ENCODE assay signal across 1 cellular context in the genomic region with DNA sequence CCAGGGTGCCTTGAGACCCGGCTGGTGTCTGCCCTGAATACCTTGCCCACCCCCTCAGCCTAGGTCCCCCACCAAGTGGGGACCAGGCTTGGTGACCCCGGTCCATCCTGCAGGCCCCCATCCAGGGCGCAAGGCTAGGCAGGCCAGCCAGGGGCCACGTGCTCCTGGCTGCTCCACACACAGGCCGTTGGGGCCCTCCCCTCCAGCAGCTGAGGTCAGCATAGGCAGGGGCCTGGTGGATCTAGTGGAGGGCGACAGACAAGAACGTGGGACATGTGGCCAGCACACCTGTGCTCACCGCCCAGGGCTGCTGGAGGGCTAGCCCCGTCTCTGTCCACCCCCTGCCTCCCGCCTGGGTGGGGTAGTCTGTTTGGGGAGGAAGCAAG.
TF ChIP-seq lines count a peak whose summit lies in the region.

No MANE protein-coding gene starts in this region.

TF ChIP-seq in HepG2, 621 proteins besides CTCF, POLR2A, EP300 and RAD21 (continued from another document and continues in another):
- TF ChIP-seq ARID4A (CRISPR knock-in tag; IDR thresholded peaks at IDR 0.05; ENCODE audit: borderline replicate concordance) (0 out of 2 replicates have a peak, but pooled peaks have one; percentile 48), ZNF891 (CRISPR knock-in tag; IDR thresholded peaks at IDR 0.05) (0 out of 2 replicates have a peak, but pooled peaks have one; percentile 2), PHF5A (CRISPR knock-in tag; IDR thresholded peaks at IDR 0.05; ENCODE audit: low read depth, unreplicated experiment) (no peak), MEIS1 (CRISPR knock-in tag; IDR thresholded peaks at IDR 0.05; ENCODE audit: borderline replicate concordance) (no peak), SIN3B (IDR thresholded peaks at IDR 0.05; ENCODE audit: low read length) (no peak), ZFP62 (CRISPR knock-in tag; IDR thresholded peaks at IDR 0.05) (no peak), ZNF780A (CRISPR knock-in tag; IDR thresholded peaks at IDR 0.05) (no peak), SMAD1 (CRISPR knock-in tag; IDR thresholded peaks at IDR 0.05; ENCODE audit: borderline replicate concordance, low read depth) (0 out of 2 replicates have a peak, but pooled peaks have one; percentile 1), ZNF563 (CRISPR knock-in tag; IDR thresholded peaks at IDR 0.05) (0 out of 2 replicates have a peak, but pooled peaks have one; percentile 69), ELF3 (CRISPR knock-in tag; IDR thresholded peaks at IDR 0.05) (no peak), ZNF138 (CRISPR knock-in tag; IDR thresholded peaks at IDR 0.05; ENCODE audit: low read depth) (no peak), SKIL (CRISPR knock-in tag; IDR thresholded peaks at IDR 0.05; ENCODE audit: borderline replicate concordance) (peak; percentile 23; the same call in 1 of the 2 replicates), TOPORS (CRISPR knock-in tag; IDR thresholded peaks at IDR 0.05) (no peak), TOE1 (CRISPR knock-in tag; IDR thresholded peaks at IDR 0.05) (no peak), WIZ (CRISPR knock-in tag; IDR thresholded peaks at IDR 0.05) (no peak), ZNF704 (CRISPR knock-in tag; IDR thresholded peaks at IDR 0.05; ENCODE audit: borderline replicate concordance) (no peak), THYN1 (CRISPR knock-in tag; IDR thresholded peaks at IDR 0.05; ENCODE audit: borderline replicate concordance, low read depth) (no peak), UBTF (CRISPR knock-in tag; IDR thresholded peaks at IDR 0.05) (peak; percentile 27; the same call in 1 of the 2 replicates), MBNL3 (CRISPR knock-in tag; conservative IDR thresholded peaks at IDR 0.05) (no peak), ARNT (IDR thresholded peaks at IDR 0.05) (no peak), DMAP1 (CRISPR knock-in tag; IDR thresholded peaks at IDR 0.05) (no peak), NFKB2 (CRISPR knock-in tag; IDR thresholded peaks at IDR 0.05; ENCODE audit: borderline replicate concordance) (no peak), ZNF709 (CRISPR knock-in tag; IDR thresholded peaks at IDR 0.05) (0 out of 2 replicates have a peak, but pooled peaks have one; percentile 35), PATZ1 (CRISPR knock-in tag; IDR thresholded peaks at IDR 0.05) (no peak), CENPT (CRISPR knock-in tag; IDR thresholded peaks at IDR 0.05; ENCODE audit: low read depth) (no peak; the same call in 1 of the 2 replicates), JARID2 (CRISPR knock-in tag; IDR thresholded peaks at IDR 0.05; ENCODE audit: insufficient replicate concordance) (no peak), ZSCAN9 (CRISPR knock-in tag; IDR thresholded peaks at IDR 0.05; ENCODE audit: borderline replicate concordance) (no peak), ELF4 (CRISPR knock-in tag; IDR thresholded peaks at IDR 0.05; ENCODE audit: borderline replicate concordance) (no peak), ZNF432 (CRISPR knock-in tag; IDR thresholded peaks at IDR 0.05; ENCODE audit: borderline replicate concordance) (no peak), NFIB (CRISPR knock-in tag; IDR thresholded peaks at IDR 0.05; ENCODE audit: borderline replicate concordance) (no peak), ZNF274 (CRISPR knock-in tag; IDR thresholded peaks at IDR 0.05) (peak; percentile 19; the same call in 1 of the 2 replicates), ATM (IDR thresholded peaks at IDR 0.05; ENCODE audit: borderline replicate concordance) (no peak), ZNF646 (CRISPR knock-in tag; IDR thresholded peaks at IDR 0.05) (0 out of 2 replicates have a peak, but pooled peaks have one; percentile 40)
- TF ChIP-seq, protein P1, sequence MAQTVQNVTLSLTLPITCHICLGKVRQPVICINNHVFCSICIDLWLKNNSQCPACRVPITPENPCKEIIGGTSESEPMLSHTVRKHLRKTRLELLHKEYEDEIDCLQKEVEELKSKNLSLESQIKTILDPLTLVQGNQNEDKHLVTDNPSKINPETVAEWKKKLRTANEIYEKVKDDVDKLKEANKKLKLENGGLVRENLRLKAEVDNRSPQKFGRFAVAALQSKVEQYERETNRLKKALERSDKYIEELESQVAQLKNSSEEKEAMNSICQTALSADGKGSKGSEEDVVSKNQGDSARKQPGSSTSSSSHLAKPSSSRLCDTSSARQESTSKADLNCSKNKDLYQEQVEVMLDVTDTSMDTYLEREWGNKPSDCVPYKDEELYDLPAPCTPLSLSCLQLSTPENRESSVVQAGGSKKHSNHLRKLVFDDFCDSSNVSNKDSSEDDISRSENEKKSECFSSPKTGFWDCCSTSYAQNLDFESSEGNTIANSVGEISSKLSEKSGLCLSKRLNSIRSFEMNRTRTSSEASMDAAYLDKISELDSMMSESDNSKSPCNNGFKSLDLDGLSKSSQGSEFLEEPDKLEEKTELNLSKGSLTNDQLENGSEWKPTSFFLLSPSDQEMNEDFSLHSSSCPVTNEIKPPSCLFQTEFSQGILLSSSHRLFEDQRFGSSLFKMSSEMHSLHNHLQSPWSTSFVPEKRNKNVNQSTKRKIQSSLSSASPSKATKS (CRISPR knock-in tag; IDR thresholded peaks at IDR 0.05): no peak
